Comparison of ENCODE assay signal across 16 cellular contexts in genomic region chr3:43866529-43867353, GRCh38.
DNase-seq lines count a peak whose midpoint lies in the region; ATAC-seq and TF ChIP-seq lines count a peak whose summit lies in the region.
"Had no signal": no experiment of that assay in that cellular context is flagged by ENCODE, and none has a peak within 500 bp of the region (broad histone marks: within the 10 kb centered on the region; RNA-seq: fewer than 3 reads in every experiment).

No MANE protein-coding gene starts in this region.

- H3K4me3 Mint-ChIP-seq in HFFc6, result peak overlapping the region; percentile 27
- H3K4me3 Mint-ChIP-seq in glutamatergic neuron (ENCODE audit: unreplicated experiment), result no peak overlapping the region
- H3K4me3 Mint-ChIP-seq: activated CD8-positive, alpha-beta T cell treated with anti-CD3 and anti-CD28 coated beads, Interleukin-2, amount 10 ng/mL, durations not matched to agents 7 days and 5 days; activated naive CD4-positive, alpha-beta T cell treated with anti-CD3 and anti-CD28 coated beads, Interleukin-2, amount 50 U/mL, for 24 hours; IgD-negative memory B cell; T-helper 1 cell treated with Interleukin-12 subunit alpha and Interleukin-12 subunit beta and Interleukin-4 antibody, amounts not matched to agents 30 μg/mL and 1 μg/mL, for 36 hours had no signal

- no peaks in the 10 kb centered on the region for H3K36me3 Mint-ChIP-seq in HFFc6 (ENCODE audit: low read depth)
- H3K36me3 Mint-ChIP-seq in glutamatergic neuron (ENCODE audit: unreplicated experiment), result no peaks in the 10 kb centered on the region
- H3K36me3 Mint-ChIP-seq: activated naive CD4-positive, alpha-beta T cell treated with anti-CD3 and anti-CD28 coated beads, Interleukin-2, amount 50 U/mL, for 24 hours; IgD-negative memory B cell had no signal

- H3K4me1 Mint-ChIP-seq in HFFc6 (ENCODE audit: low read depth) (peaks cover 74% of the 10 kb centered on the region), glutamatergic neuron (ENCODE audit: low read depth, unreplicated experiment) (peaks cover 5% of the 10 kb centered on the region)
- H3K4me1 Mint-ChIP-seq: activated naive CD4-positive, alpha-beta T cell treated with anti-CD3 and anti-CD28 coated beads, Interleukin-2, amount 50 U/mL, for 24 hours had no signal

- H3K27ac Mint-ChIP-seq in HFFc6, result peak overlapping the region; percentile 86
- H3K27ac Mint-ChIP-seq in glutamatergic neuron (ENCODE audit: unreplicated experiment), result peak overlapping the region; percentile 45
- H3K27ac Mint-ChIP-seq: activated CD8-positive, alpha-beta T cell treated with anti-CD3 and anti-CD28 coated beads, Interleukin-2, amount 10 ng/mL, durations not matched to agents 7 days and 5 days; activated naive CD4-positive, alpha-beta T cell treated with anti-CD3 and anti-CD28 coated beads, Interleukin-2, amount 50 U/mL, for 24 hours; IgD-negative memory B cell; T-helper 1 cell treated with Interleukin-12 subunit alpha and Interleukin-12 subunit beta and Interleukin-4 antibody, amounts not matched to agents 30 μg/mL and 1 μg/mL, for 36 hours had no signal

- H3K27ac ChIP-seq in caudate nucleus (ENCODE audit: low read depth, low read length), result no peak overlapping the region
- H3K27ac ChIP-seq: dorsolateral prefrontal cortex, right atrium auricular region, suprapubic skin had no signal

- no peaks in the 10 kb centered on the region for H3K9me3 Mint-ChIP-seq in HFFc6
- peaks cover 2% of the 10 kb centered on the region for H3K9me3 Mint-ChIP-seq in glutamatergic neuron (ENCODE audit: unreplicated experiment)
- H3K9me3 Mint-ChIP-seq: activated naive CD4-positive, alpha-beta T cell treated with anti-CD3 and anti-CD28 coated beads, Interleukin-2, amount 50 U/mL, for 24 hours; IgD-negative memory B cell; T-helper 1 cell treated with Interleukin-12 subunit alpha and Interleukin-12 subunit beta and Interleukin-4 antibody, amounts not matched to agents 30 μg/mL and 1 μg/mL, for 36 hours had no signal

- peak; percentile 35 for DNase-seq in A172 (ENCODE audit: low spot score)
- DNase-seq in HFFc6, result peak; percentile 90
- DNase-seq in astrocyte of the hippocampus (ENCODE audit: low read depth, low spot score), result peak; percentile 77
- no peak for DNase-seq in glutamatergic neuron
- DNase-seq in inferior parietal cortex (ENCODE audit: extremely low spot score), result no peak
- no peak for DNase-seq in caudate nucleus (lab: John Stamatoyannopoulos, UW)
- DNase-seq: activated CD8-positive, alpha-beta T cell treated with anti-CD3 and anti-CD28 coated beads, Interleukin-2, amount 10 ng/mL, durations not matched to agents 7 days and 5 days; dorsolateral prefrontal cortex; NCI-H1930 had no signal

- no peaks in the 10 kb centered on the region; the same call in 1 of the 2 replicates for H3K27me3 Mint-ChIP-seq in HFFc6 (ENCODE audit: insufficient read depth)
- peaks cover 4% of the 10 kb centered on the region for H3K27me3 Mint-ChIP-seq in glutamatergic neuron (ENCODE audit: unreplicated experiment)

- no peak for ATAC-seq in HG03469 (IDR thresholded peaks at IDR 0.05; ENCODE audit: unreplicated experiment)
- ATAC-seq in HG02678 (IDR thresholded peaks at IDR 0.05; ENCODE audit: unreplicated experiment), result no peak
- ATAC-seq: activated CD8-positive, alpha-beta T cell treated with anti-CD3 and anti-CD28 coated beads, Interleukin-2, amount 10 ng/mL, durations not matched to agents 7 days and 5 days had no signal

- TF ChIP-seq CTCF in HFFc6 (IDR thresholded peaks at IDR 0.05), result no peak
- no peak for TF ChIP-seq CTCF in glutamatergic neuron (IDR thresholded peaks at IDR 0.05; ENCODE audit: partially characterized antibody, unreplicated experiment)

Comparison
In these comparisons a context has a peak if more than half of its experiments do, and no peak if none do; other contexts are left out.
1. DNase-seq: peak in A172 (single experiment), HFFc6 (single experiment) and astrocyte of the hippocampus (single experiment); none in glutamatergic neuron (single experiment), inferior parietal cortex (single experiment) and caudate nucleus (0 of 61).